ENCODE assay signal across 18 cellular contexts in the genomic region with DNA sequence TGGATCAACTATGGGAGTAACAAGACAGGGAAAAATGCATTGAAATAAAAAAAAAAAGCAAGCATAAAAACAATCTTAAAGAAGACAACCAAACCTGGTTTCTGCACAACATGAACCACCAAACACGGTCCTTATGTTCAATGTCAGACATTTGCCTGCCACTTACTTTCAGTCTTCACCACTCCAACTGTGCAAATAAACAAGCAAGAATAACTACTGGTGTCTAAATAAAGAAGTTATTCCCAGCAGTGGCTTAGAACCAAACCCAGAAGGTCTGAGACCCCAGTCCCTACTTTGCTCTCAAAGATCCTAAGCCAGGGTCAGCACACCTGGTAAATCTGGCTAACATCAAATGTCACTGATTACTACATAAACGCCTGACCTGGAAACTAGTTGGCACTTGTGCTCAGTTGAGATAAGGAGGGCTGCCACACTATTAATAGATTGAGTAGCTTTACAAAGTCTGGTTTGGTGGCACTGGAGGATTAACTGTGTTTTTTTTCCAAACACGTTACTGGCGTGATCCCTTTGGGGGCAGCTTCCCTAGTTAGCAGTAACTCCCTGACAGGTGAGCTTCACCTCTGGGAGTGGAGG.
DNase-seq lines count a peak whose midpoint lies in the region; ATAC-seq and TF ChIP-seq lines count a peak whose summit lies in the region.
"Had no signal": no experiment of that assay in that cellular context is flagged by ENCODE, and none has a peak within 500 bp of the region (broad histone marks: within the 10 kb centered on the region; RNA-seq: fewer than 3 reads in every experiment).

No MANE protein-coding gene starts in this region.

- H3K36me3 ChIP-seq in heart right ventricle (no peaks in the 10 kb centered on the region), lower lobe of right lung (no peaks in the 10 kb centered on the region), upper lobe of right lung (no peaks in the 10 kb centered on the region), A673 (ENCODE audit: insufficient read depth, low read length, poor library complexity, severe bottlenecking) (no peaks in the 10 kb centered on the region)
- H3K36me3 ChIP-seq: BLaER1 had no signal

- ATAC-seq in Right ventricle myocardium inferior: peak; percentile 69
- peak; percentile 48 to 87 (median 79) for ATAC-seq in heart right ventricle
- peak; percentile 41 to 77 for ATAC-seq in lower lobe of right lung
- ATAC-seq in upper lobe of right lung: peak; percentile 63
- ATAC-seq: CD8-positive, alpha-beta T cell; PC-3 had no signal

- H3K4me1 ChIP-seq in heart right ventricle: peaks cover 3 to 91% (median 68%) of the 10 kb centered on the region in 9 donors
- peaks cover 9% of the 10 kb centered on the region for H3K4me1 ChIP-seq in lower lobe of right lung
- H3K4me1 ChIP-seq in upper lobe of right lung: peaks cover 6% of the 10 kb centered on the region
- H3K4me1 ChIP-seq in A673 (ENCODE audit: insufficient read depth, low read length, poor library complexity, severe bottlenecking): peaks cover 4% of the 10 kb centered on the region
- H3K4me1 ChIP-seq: BLaER1 had no signal

- BruUV-seq in A673 (replicated peaks; lab: Mats Ljungman, UMichigan): no TSS peak

- peak overlapping the region; percentile 70 to 93 (median 82) for H3K27ac ChIP-seq in heart right ventricle
- no peak overlapping the region for H3K27ac ChIP-seq in lower lobe of right lung
- H3K27ac ChIP-seq in upper lobe of right lung: no peak overlapping the region
- H3K27ac ChIP-seq in A673 (ENCODE audit: low read depth, low read length, poor library complexity, severe bottlenecking): no peak overlapping the region
- H3K27ac ChIP-seq: BLaER1 had no signal

- POLR2A ChIA-PET in A673 (lab: Charles Lee; ENCODE audit: low non-redundant PET): no interaction called here

- CTCF ChIA-PET in A673 (lab: Charles Lee): no interaction called here

- WGBS in heart right ventricle, 2 donors: 22 to 32% methylated on average over 4 of the region's 4 CpGs

- H3K4me3 ChIP-seq in heart right ventricle (no peak overlapping the region), lower lobe of right lung (no peak overlapping the region), upper lobe of right lung (no peak overlapping the region), A673 (ENCODE audit: low read depth, low read length, poor library complexity, severe bottlenecking) (no peak overlapping the region)
- H3K4me3 ChIP-seq: BLaER1 had no signal

- no peak for TF ChIP-seq CTCF in heart right ventricle (IDR thresholded peaks at IDR 0.05)
- TF ChIP-seq CTCF in lower lobe of right lung (IDR thresholded peaks at IDR 0.05): no peak
- no peak for TF ChIP-seq CTCF in upper lobe of right lung (IDR thresholded peaks at IDR 0.05)
- TF ChIP-seq CTCF in A673 (conservative IDR thresholded peaks at IDR 0.05; ENCODE audit: low read depth, low read length): no peak

- H3K9me3 ChIP-seq in heart right ventricle (no peaks in the 10 kb centered on the region), lower lobe of right lung (no peaks in the 10 kb centered on the region), upper lobe of right lung (no peaks in the 10 kb centered on the region), A673 (ENCODE audit: low read depth, low read length, poor library complexity, severe bottlenecking) (no peaks in the 10 kb centered on the region)
- H3K9me3 ChIP-seq: BLaER1 had no signal

- intact Hi-C loops in Right ventricle myocardium inferior (cut with DNase I): loop anchor here (1.0 to 5.0 kb wide), 2 partner anchors 9 to 168 kb away; no protein-coding TSS in a partner anchor
- intact Hi-C loops in cardiac septum (cut with DNase I): loop anchor here (5.0 kb wide), 1 partner anchor 47 kb away; no protein-coding TSS in a partner anchor
- intact Hi-C loops in heart right ventricle (cut with DNase I): loop anchor here in 1 of 10 donors (5.0 kb wide), 1 partner anchor 37 kb away; no protein-coding TSS in a partner anchor
- intact Hi-C loops in lower lobe of right lung (cut with DNase I): no loop called here
- intact Hi-C loops in upper lobe of right lung (cut with DNase I): no loop called here
- intact Hi-C loops in A673 (cut with micrococcal nuclease; ENCODE audit: unreplicated experiment): no loop called here

- no peak for DNase-seq in Right ventricle myocardium inferior (ENCODE audit: missing footprints)
- DNase-seq in cardiac septum (ENCODE audit: low spot score): no peak
- peak in 1 of 2 donors; percentile 56 for DNase-seq in heart right ventricle
- DNase-seq in lower lobe of right lung: no peak
- no peak for DNase-seq in upper lobe of right lung
- no peak for DNase-seq in A673 (ENCODE audit: low spot score)
- DNase-seq in H4 (ENCODE audit: low spot score): no peak
- DNase-seq in NCI-H146 (lab: John Stamatoyannopoulos, UW): no peak
- DNase-seq: CD8-positive, alpha-beta T cell; DMS79; GOT3; KG1; NCI-H1436 treated with DMSO at 0.1 percent for 48 hours; NCI-H2081; NCI-H510A; NCI-H82; PC-3 had no signal

- no peaks in the 10 kb centered on the region for H3K27me3 ChIP-seq in heart right ventricle
- no peaks in the 10 kb centered on the region for H3K27me3 ChIP-seq in lower lobe of right lung (ENCODE audit: low read depth)
- no peaks in the 10 kb centered on the region for H3K27me3 ChIP-seq in upper lobe of right lung
- H3K27me3 ChIP-seq in A673 (replicated peaks; ENCODE audit: insufficient read depth, low read depth, low read length, poor library complexity): no peaks in the 10 kb centered on the region
- H3K27me3 ChIP-seq: BLaER1 had no signal

Comparison
In these comparisons a context has a peak if more than half of its experiments do, and no peak if none do; other contexts are left out.
1. H3K27ac ChIP-seq: peak in heart right ventricle (10 of 10); none in lower lobe of right lung (single experiment), upper lobe of right lung (single experiment) and A673 (single experiment).
2. intact Hi-C loops: an anchor here in Right ventricle myocardium inferior (1.0 to 5.0 kb wide) and cardiac septum (5.0 kb wide); none called in lower lobe of right lung, upper lobe of right lung and A673.
3. Peak in every context shown above with its lines, with median percentiles within 50 percentile points of each other: ATAC-seq.